18 cellular contexts compared by ENCODE assay signal in genomic region chr10:77832243-77832642, GRCh38.
A peak's percentile ranks its signal among the peaks of the same experiment; 100 is the strongest.
DNase-seq lines count a peak whose midpoint lies in the region; ATAC-seq and TF ChIP-seq lines count a peak whose summit lies in the region.
"Had no signal": no experiment of that assay in that cellular context is flagged by ENCODE, and none has a peak within 500 bp of the region (broad histone marks: within the 10 kb centered on the region; RNA-seq: fewer than 3 reads in every experiment).

No MANE protein-coding gene starts in this region.

- TF ChIP-seq CTCF in foreskin keratinocyte (conservative IDR thresholded peaks at IDR 0.05) (no peak), upper lobe of right lung (IDR thresholded peaks at IDR 0.05) (no peak)

- H3K27me3 ChIP-seq in foreskin keratinocyte (no peaks in the 10 kb centered on the region), upper lobe of right lung (no peaks in the 10 kb centered on the region)
- H3K27me3 ChIP-seq: brain microvascular endothelial cell, gastroesophageal sphincter had no signal

- peak; percentile 12 for DNase-seq in stimulated activated CD4-positive, alpha-beta T cell treated with anti-CD3 and anti-CD28 coated beads, Interleukin-4, amount 100 ng/mL, for 24 hours
- no peak for DNase-seq in stimulated activated CD4-positive, alpha-beta T cell treated with anti-CD3 and anti-CD28 coated beads, Interleukin-1b, Interleukin-23, amount 100 ng/mL, for 48 hours
- DNase-seq in activated T-helper 9 cell treated with anti-CD3 and anti-CD28 coated beads, Interleukin-2, amount 50 U/mL, for 16 hours (ENCODE audit: low read depth) = peak; percentile 24
- DNase-seq in foreskin keratinocyte (peak in 1 of 2 donors; percentile 30), upper lobe of right lung (no peak), erythroblast (lab: John Stamatoyannopoulos, UW) (no peak), NCI-H1048 (lab: John Stamatoyannopoulos, UW) (no peak)
- DNase-seq: activated naive CD4-positive, alpha-beta T cell treated with anti-CD3 and anti-CD28 coated beads, Interleukin-2, amount 10 ng/mL, durations not matched to agents 7 days and 5 days; brain microvascular endothelial cell; DMS 273 treated with DMSO at 0.1 percent for 48 hours; NCI-H146; NCI-H510A; occipital lobe; stimulated activated naive CD8-positive, alpha-beta T cell treated with anti-CD3 and anti-CD28 coated beads, Interleukin-15, Interleukin-2, amounts not matched to agents 100 U/mL and 50 U/mL, for 24 hours had no signal

- ATAC-seq in foreskin keratinocyte (peak; percentile 32), upper lobe of right lung (peak; percentile 73), HG03108 (IDR thresholded peaks at IDR 0.05; ENCODE audit: unreplicated experiment) (no peak)
- ATAC-seq: activated CD4-positive, CD25-positive, alpha-beta regulatory T cell treated with anti-CD3 and anti-CD28 coated beads, Interleukin-2, amount 50 U/mL, for 24 hours; gastroesophageal sphincter; stimulated activated naive CD8-positive, alpha-beta T cell treated with anti-CD3 and anti-CD28 coated beads, Interleukin-15, Interleukin-2, amounts not matched to agents 100 U/mL and 50 U/mL, for 24 hours had no signal

- H3K4me1 ChIP-seq in foreskin keratinocyte (no peaks in the 10 kb centered on the region), upper lobe of right lung (peaks cover 8% of the 10 kb centered on the region)

- TF ChIP-seq POLR2A in erythroblast (IDR thresholded peaks at IDR 0.05; ENCODE audit: low read length) = no peak

- H3K36me3 ChIP-seq in upper lobe of right lung = peaks cover 57% of the 10 kb centered on the region

- H3K4me3 ChIP-seq in upper lobe of right lung = no peak overlapping the region
- H3K4me3 ChIP-seq: gastroesophageal sphincter had no signal

- no peak overlapping the region for H3K27ac ChIP-seq in foreskin keratinocyte
- no peak overlapping the region for H3K27ac ChIP-seq in upper lobe of right lung
- H3K27ac ChIP-seq: brain microvascular endothelial cell, gastroesophageal sphincter, KMS-11 had no signal

- intact Hi-C loops in upper lobe of right lung (cut with DNase I) = no loop called here

- H3K9me3 ChIP-seq in upper lobe of right lung = no peaks in the 10 kb centered on the region
- H3K9me3 ChIP-seq: gastroesophageal sphincter had no signal

Comparison
In these comparisons a context has a peak if more than half of its experiments do, and no peak if none do; other contexts are left out.
1. DNase-seq: peak in stimulated activated CD4-positive, alpha-beta T cell treated with anti-CD3 and anti-CD28 coated beads, Interleukin-4, amount 100 ng/mL, for 24 hours (single experiment) and activated T-helper 9 cell treated with anti-CD3 and anti-CD28 coated beads, Interleukin-2, amount 50 U/mL, for 16 hours (single experiment); none in stimulated activated CD4-positive, alpha-beta T cell treated with anti-CD3 and anti-CD28 coated beads, Interleukin-1b, Interleukin-23, amount 100 ng/mL, for 48 hours (single experiment), upper lobe of right lung (single experiment), erythroblast (0 of 2) and NCI-H1048 (single experiment).